Comparison of ENCODE assay signal across 11 cellular contexts in genomic region chr11:65102142-65103095, GRCh38. TPM values are rescaled to one million over a fixed set of nuclear protein-coding genes. Genes with fewer than 3 reads are reported as not detected.
DNase-seq lines count a peak whose midpoint lies in the region; ATAC-seq, FAIRE-seq and TF ChIP-seq lines count a peak whose summit lies in the region.
"Had no signal": no experiment of that assay in that cellular context is flagged by ENCODE, and none has a peak within 500 bp of the region (broad histone marks: within the 10 kb centered on the region; RNA-seq: fewer than 3 reads in every experiment).

No MANE protein-coding gene starts in this region.

- intact Hi-C loops in left lung (cut with DNase I) (no loop called here), thyroid gland (cut with DNase I) (no loop called here)

- 75 to 77% methylated on average over 8 of the region's 8 CpGs for WGBS in thyroid gland, 2 donors

- H3K27ac ChIP-seq in left lung (no peak overlapping the region), thyroid gland (peak overlapping the region in 2 of 3 donors; percentile 17 to 41)

- H3K9me3 ChIP-seq in left lung: no peaks in the 10 kb centered on the region
- H3K9me3 ChIP-seq in thyroid gland: no peaks in the 10 kb centered on the region

- no peaks in the 10 kb centered on the region for H3K27me3 ChIP-seq in bronchial epithelial cell (ENCODE audit: control insufficient read depth, insufficient read depth, low read length)
- H3K27me3 ChIP-seq in left lung: no peaks in the 10 kb centered on the region
- H3K27me3 ChIP-seq in thyroid gland: no peaks in the 10 kb centered on the region

- no peak overlapping the region for H3K4me3 Mint-ChIP-seq in activated T-cell treated with anti-CD3 and anti-CD28 coated beads, Interleukin-2, amount 50 U/mL, for 24 hours
- H3K4me3 Mint-ChIP-seq in activated T-cell treated with anti-CD3 and anti-CD28 coated beads, Interleukin-2, amount 50 U/mL, for 72 hours: no peak overlapping the region
- no peak overlapping the region for H3K4me3 Mint-ChIP-seq in activated CD8-positive, alpha-beta memory T cell treated with anti-CD3 and anti-CD28 coated beads, Interleukin-2, amount 10 ng/mL, durations not matched to agents 7 days and 5 days
- H3K4me3 Mint-ChIP-seq: activated naive CD4-positive, alpha-beta T cell treated with anti-CD3 and anti-CD28 coated beads, Interleukin-2, amount 10 ng/mL, durations not matched to agents 7 days and 5 days had no signal

- CTCF ChIA-PET in activated CD8-positive, alpha-beta memory T cell treated with anti-CD3 and anti-CD28 coated beads, Interleukin-2, amount 10 ng/mL, durations not matched to agents 7 days and 5 days (lab: Charles Lee): interaction anchor here (1.6 to 9.1 kb wide), 3 partner anchors 9 to 79 kb away, joined by 3 to 114 read pairs (median 16); partner anchors contain the start of genes CAPN1, TM7SF2 and ZNHIT2

- peaks cover 4% of the 10 kb centered on the region for H3K36me3 ChIP-seq in bronchial epithelial cell (ENCODE audit: control insufficient read depth, insufficient read depth, low read length)
- peaks cover 0 to 16% of the 10 kb centered on the region in 2 donors for H3K36me3 ChIP-seq in left lung
- H3K36me3 ChIP-seq in thyroid gland: peaks cover 0 to 7% of the 10 kb centered on the region in 2 donors

- TF ChIP-seq POLR2A in thyroid gland (IDR thresholded peaks at IDR 0.05): no peak

- H3K36me3 Mint-ChIP-seq in activated T-cell treated with anti-CD3 and anti-CD28 coated beads, Interleukin-2, amount 50 U/mL, for 24 hours (ENCODE audit: low read depth): peaks cover 76% of the 10 kb centered on the region
- H3K36me3 Mint-ChIP-seq in activated T-cell treated with anti-CD3 and anti-CD28 coated beads, Interleukin-2, amount 50 U/mL, for 72 hours (ENCODE audit: insufficient read depth in 2 of 2): peaks cover 0 to 12% of the 10 kb centered on the region in 2 donors
- H3K36me3 Mint-ChIP-seq in activated CD8-positive, alpha-beta memory T cell treated with anti-CD3 and anti-CD28 coated beads, Interleukin-2, amount 10 ng/mL, durations not matched to agents 7 days and 5 days: peaks cover 19% of the 10 kb centered on the region

- H3K4me1 ChIP-seq in left lung (peaks cover 0 to 23% of the 10 kb centered on the region in 2 donors), thyroid gland (peaks cover 2 to 26% of the 10 kb centered on the region in 2 donors)

- H3K4me3 ChIP-seq in bronchial epithelial cell (ENCODE audit: low read depth, low read length) (no peak overlapping the region), left lung (no peak overlapping the region), thyroid gland (replicated peaks in 1 of 3) (no peak overlapping the region)

- H3K9me3 Mint-ChIP-seq in activated T-cell treated with anti-CD3 and anti-CD28 coated beads, Interleukin-2, amount 50 U/mL, for 24 hours: no peaks in the 10 kb centered on the region
- no peaks in the 10 kb centered on the region for H3K9me3 Mint-ChIP-seq in activated T-cell treated with anti-CD3 and anti-CD28 coated beads, Interleukin-2, amount 50 U/mL, for 72 hours
- no peaks in the 10 kb centered on the region for H3K9me3 Mint-ChIP-seq in activated CD8-positive, alpha-beta memory T cell treated with anti-CD3 and anti-CD28 coated beads, Interleukin-2, amount 10 ng/mL, durations not matched to agents 7 days and 5 days (ENCODE audit: low read depth)
- H3K9me3 Mint-ChIP-seq: activated naive CD4-positive, alpha-beta T cell treated with anti-CD3 and anti-CD28 coated beads, Interleukin-2, amount 10 ng/mL, durations not matched to agents 7 days and 5 days had no signal

- FAIRE-seq in bronchial epithelial cell (lab: Jason Lieb, UNC): peak; percentile 47

- no peak for TF ChIP-seq CTCF in bronchial epithelial cell (IDR thresholded peaks at IDR 0.05; ENCODE audit: insufficient read depth, low read length, severe bottlenecking)
- no peak for TF ChIP-seq CTCF in left lung (IDR thresholded peaks at IDR 0.05)
- TF ChIP-seq CTCF in thyroid gland (IDR thresholded peaks at IDR 0.05): no peak

- peak overlapping the region; percentile 18 for H3K27ac Mint-ChIP-seq in activated T-cell treated with anti-CD3 and anti-CD28 coated beads, Interleukin-2, amount 50 U/mL, for 24 hours
- H3K27ac Mint-ChIP-seq in activated T-cell treated with anti-CD3 and anti-CD28 coated beads, Interleukin-2, amount 50 U/mL, for 72 hours: no peak overlapping the region
- H3K27ac Mint-ChIP-seq in activated CD8-positive, alpha-beta memory T cell treated with anti-CD3 and anti-CD28 coated beads, Interleukin-2, amount 10 ng/mL, durations not matched to agents 7 days and 5 days: no peak overlapping the region
- H3K27ac Mint-ChIP-seq: activated naive CD4-positive, alpha-beta T cell treated with anti-CD3 and anti-CD28 coated beads, Interleukin-2, amount 10 ng/mL, durations not matched to agents 7 days and 5 days had no signal

- DNase-seq in activated T-cell treated with anti-CD3 and anti-CD28 coated beads, Interleukin-2, amount 50 U/mL, for 24 hours: no peak
- DNase-seq in activated T-cell treated with anti-CD3 and anti-CD28 coated beads, Interleukin-2, amount 50 U/mL, for 72 hours: no peak
- no peak for DNase-seq in bronchial epithelial cell (ENCODE audit: low read depth)
- DNase-seq in left lung: no peak
- DNase-seq in thyroid gland: no peak
- no peak for DNase-seq in cerebellum (ENCODE audit: low spot score)
- DNase-seq in 8988T: no peak
- DNase-seq in activated CD8-positive, alpha-beta memory T cell treated with anti-CD3 and anti-CD28 coated beads, Interleukin-2, amount 10 ng/mL, durations not matched to agents 7 days and 5 days: no peak
- DNase-seq: activated naive CD4-positive, alpha-beta T cell treated with anti-CD3 and anti-CD28 coated beads, Interleukin-2, amount 10 ng/mL, durations not matched to agents 7 days and 5 days; glutamatergic neuron; KBM-7 had no signal

- ATAC-seq in activated T-cell treated with anti-CD3 and anti-CD28 coated beads, Interleukin-2, amount 50 U/mL, for 72 hours (replicated peaks in 1 of 2): no peak
- peak; percentile 24 for ATAC-seq in left lung
- ATAC-seq in activated CD8-positive, alpha-beta memory T cell treated with anti-CD3 and anti-CD28 coated beads, Interleukin-2, amount 10 ng/mL, durations not matched to agents 7 days and 5 days: no peak

- H3K27me3 Mint-ChIP-seq in activated T-cell treated with anti-CD3 and anti-CD28 coated beads, Interleukin-2, amount 50 U/mL, for 24 hours: no peaks in the 10 kb centered on the region
- H3K27me3 Mint-ChIP-seq in activated T-cell treated with anti-CD3 and anti-CD28 coated beads, Interleukin-2, amount 50 U/mL, for 72 hours (ENCODE audit: low read depth): no peaks in the 10 kb centered on the region
- no peaks in the 10 kb centered on the region for H3K27me3 Mint-ChIP-seq in activated CD8-positive, alpha-beta memory T cell treated with anti-CD3 and anti-CD28 coated beads, Interleukin-2, amount 10 ng/mL, durations not matched to agents 7 days and 5 days
- H3K27me3 Mint-ChIP-seq: activated naive CD4-positive, alpha-beta T cell treated with anti-CD3 and anti-CD28 coated beads, Interleukin-2, amount 10 ng/mL, durations not matched to agents 7 days and 5 days had no signal

- H3K4me1 Mint-ChIP-seq in activated T-cell treated with anti-CD3 and anti-CD28 coated beads, Interleukin-2, amount 50 U/mL, for 24 hours (ENCODE audit: low read depth): peaks cover 24% of the 10 kb centered on the region
- peaks cover 14% of the 10 kb centered on the region for H3K4me1 Mint-ChIP-seq in activated T-cell treated with anti-CD3 and anti-CD28 coated beads, Interleukin-2, amount 50 U/mL, for 72 hours (ENCODE audit: low read depth)
- H3K4me1 Mint-ChIP-seq in activated CD8-positive, alpha-beta memory T cell treated with anti-CD3 and anti-CD28 coated beads, Interleukin-2, amount 10 ng/mL, durations not matched to agents 7 days and 5 days: peaks cover 27% of the 10 kb centered on the region

RNA-seq across cellular contexts. Expression of gene VPS51, which starts 6.4 kb away (rescaled TPM):
- 100 to 1,000 TPM; 118 to 119 TPM for total RNA-seq in activated T-cell treated with anti-CD3 and anti-CD28 coated beads, Interleukin-2, amount 50 U/mL, for 72 hours
- total RNA-seq in bronchial epithelial cell (157 and 203 TPM in 2 replicates), left lung (10 to 100 TPM; 79.4 to 86.8 TPM), thyroid gland (100 to 1,000 TPM; 222 to 608 (median 469) TPM), cerebellum (102 TPM)
- 100 to 1,000 TPM; 104 to 116 TPM for total RNA-seq in activated CD8-positive, alpha-beta memory T cell treated with anti-CD3 and anti-CD28 coated beads, Interleukin-2, amount 10 ng/mL, durations not matched to agents 7 days and 5 days

RNA-seq across cellular contexts. Expression of gene TM7SF2, which starts 9.3 kb away (rescaled TPM):
- 10 to 100 TPM; 22.8 to 26.8 TPM for total RNA-seq in activated T-cell treated with anti-CD3 and anti-CD28 coated beads, Interleukin-2, amount 50 U/mL, for 72 hours
- total RNA-seq in bronchial epithelial cell (15.0 and 49.8 TPM in 2 replicates), left lung (10 to 100 TPM; 37.1 to 41.0 TPM), thyroid gland (10 to 100 TPM; 20.0 to 99.4 (median 53.5) TPM), cerebellum (30.4 TPM)
- 10 to 100 TPM; 21.0 to 26.2 TPM for total RNA-seq in activated CD8-positive, alpha-beta memory T cell treated with anti-CD3 and anti-CD28 coated beads, Interleukin-2, amount 10 ng/mL, durations not matched to agents 7 days and 5 days

RNA-seq across cellular contexts. Expression of gene ZNHIT2, which starts 15.1 kb away (rescaled TPM):
- 10 to 100 TPM in 1 of 2 donors, 1 to 10 TPM in 1; 9.9 to 10.4 TPM for total RNA-seq in activated T-cell treated with anti-CD3 and anti-CD28 coated beads, Interleukin-2, amount 50 U/mL, for 72 hours
- 11.0 and 11.1 TPM in 2 replicates for total RNA-seq in bronchial epithelial cell
- 10 to 100 TPM in 1 of 2 donors, 1 to 10 TPM in 1; 8.0 to 10.6 TPM for total RNA-seq in left lung
- 10 to 100 TPM; 17.3 to 38.5 (median 25.9) TPM for total RNA-seq in thyroid gland
- 3.6 TPM for total RNA-seq in cerebellum
- 10 to 100 TPM; 10.5 to 13.5 TPM for total RNA-seq in activated CD8-positive, alpha-beta memory T cell treated with anti-CD3 and anti-CD28 coated beads, Interleukin-2, amount 10 ng/mL, durations not matched to agents 7 days and 5 days

RNA-seq across cellular contexts. Expression of gene ZFPL1, which starts 18.4 kb away (rescaled TPM):
- 10 to 100 TPM; 44.2 to 46.5 TPM for total RNA-seq in activated T-cell treated with anti-CD3 and anti-CD28 coated beads, Interleukin-2, amount 50 U/mL, for 72 hours
- total RNA-seq in bronchial epithelial cell (34.2 and 52.4 TPM in 2 replicates), left lung (10 to 100 TPM; 32.6 to 36.4 TPM), thyroid gland (10 to 100 TPM; 28.3 to 74.4 (median 49.3) TPM), cerebellum (12.1 TPM)
- 10 to 100 TPM; 28.3 to 32.4 TPM for total RNA-seq in activated CD8-positive, alpha-beta memory T cell treated with anti-CD3 and anti-CD28 coated beads, Interleukin-2, amount 10 ng/mL, durations not matched to agents 7 days and 5 days

RNA-seq across cellular contexts. Expression of gene CDCA5, which starts 18.6 kb away (rescaled TPM):
- 100 to 1,000 TPM; 139 to 174 TPM for total RNA-seq in activated T-cell treated with anti-CD3 and anti-CD28 coated beads, Interleukin-2, amount 50 U/mL, for 72 hours
- total RNA-seq in bronchial epithelial cell: 0.26 and 0.53 TPM in 2 replicates
- total RNA-seq in left lung: 10 to 100 TPM in 1 of 2 donors, 1 to 10 TPM in 1; 7.1 to 11.3 TPM
- 1 to 10 TPM in 1 of 4 donors, under 1 TPM in 2, not detected in 1; 0.71 to 1.8 (median 0.81) TPM for total RNA-seq in thyroid gland
- 4.5 TPM for total RNA-seq in cerebellum
- 100 to 1,000 TPM; 128 to 147 TPM for total RNA-seq in activated CD8-positive, alpha-beta memory T cell treated with anti-CD3 and anti-CD28 coated beads, Interleukin-2, amount 10 ng/mL, durations not matched to agents 7 days and 5 days

Comparison
In these comparisons a context has a peak if more than half of its experiments do, and no peak if none do; other contexts are left out.
1. H3K27ac ChIP-seq: peak in thyroid gland (2 of 3); none in left lung (0 of 2).